Comparison of ENCODE assay signal across 12 cellular contexts in genomic region chr1:40650075-40650474, GRCh38. TPM values are rescaled to one million over a fixed set of nuclear protein-coding genes. Genes with fewer than 3 reads are reported as not detected.
A peak's percentile ranks its signal among the peaks of the same experiment; 100 is the strongest.
DNase-seq lines count a peak whose midpoint lies in the region; ATAC-seq and TF ChIP-seq lines count a peak whose summit lies in the region.
"Had no signal": no experiment of that assay in that cellular context is flagged by ENCODE, and none has a peak within 500 bp of the region (broad histone marks: within the 10 kb centered on the region; RNA-seq: fewer than 3 reads in every experiment).

No MANE protein-coding gene starts in this region.

- no peaks in the 10 kb centered on the region for H3K36me3 ChIP-seq in PC-9 (ENCODE audit: low read depth)
- H3K36me3 ChIP-seq: Peyer's patch had no signal

- H3K4me2 ChIP-seq in PC-9 = no peak overlapping the region

- no peaks in the 10 kb centered on the region for H3K9me3 Mint-ChIP-seq in activated naive CD4-positive, alpha-beta T cell treated with anti-CD3 and anti-CD28 coated beads, Interleukin-2, amount 50 U/mL, for 72 hours
- H3K9me3 Mint-ChIP-seq: activated T-cell treated with anti-CD3 and anti-CD28 coated beads, Interleukin-2, amount 50 U/mL, for 72 hours had no signal

- H4K20me1 ChIP-seq in PC-9 (ENCODE audit: insufficient read depth) = no peaks in the 10 kb centered on the region

- H3K27me3 ChIP-seq in PC-9 (ENCODE audit: insufficient read depth, low read depth) = no peaks in the 10 kb centered on the region
- H3K27me3 ChIP-seq: Peyer's patch had no signal

- H3K4me1 ChIP-seq in PC-9 (replicated peaks; ENCODE audit: insufficient read depth) = no peaks in the 10 kb centered on the region; the same call in 1 of the 2 replicates
- H3K4me1 ChIP-seq: Peyer's patch had no signal

- intact Hi-C loops in PC-9 (cut with micrococcal nuclease; ENCODE audit: unreplicated experiment) = no loop called here

- peak; percentile 61 to 63 for ATAC-seq in activated naive CD4-positive, alpha-beta T cell treated with anti-CD3 and anti-CD28 coated beads, Interleukin-2, amount 50 U/mL, for 72 hours
- peak; percentile 37 for ATAC-seq in stimulated activated naive CD8-positive, alpha-beta T cell treated with anti-CD3 and anti-CD28 coated beads, Interleukin-15, Interleukin-2, amounts not matched to agents 100 U/mL and 50 U/mL, for 24 hours
- ATAC-seq in HG02588 (IDR thresholded peaks at IDR 0.05; ENCODE audit: unreplicated experiment) = no peak
- ATAC-seq in GM21576 (IDR thresholded peaks at IDR 0.05; ENCODE audit: unreplicated experiment) = no peak
- no peak for ATAC-seq in GM21737 (IDR thresholded peaks at IDR 0.05; ENCODE audit: unreplicated experiment)

- H3K9me3 ChIP-seq in PC-9 (ENCODE audit: insufficient read depth, low read depth) = no peaks in the 10 kb centered on the region
- H3K9me3 ChIP-seq: Peyer's patch had no signal

- 0 out of 2 replicates have a peak, but pooled peaks cover 3% of the 10 kb centered on the region for H3F3A ChIP-seq in PC-9 (ENCODE audit: insufficient read depth, low read depth)

- no peak overlapping the region for H3K27ac Mint-ChIP-seq in activated naive CD4-positive, alpha-beta T cell treated with anti-CD3 and anti-CD28 coated beads, Interleukin-2, amount 50 U/mL, for 72 hours
- H3K27ac Mint-ChIP-seq: activated T-cell treated with anti-CD3 and anti-CD28 coated beads, Interleukin-2, amount 50 U/mL, for 72 hours had no signal

- H3K36me3 Mint-ChIP-seq in activated naive CD4-positive, alpha-beta T cell treated with anti-CD3 and anti-CD28 coated beads, Interleukin-2, amount 50 U/mL, for 72 hours = no peaks in the 10 kb centered on the region

- no peak overlapping the region for H3K27ac ChIP-seq in PC-9

- no peaks in the 10 kb centered on the region for H3K9me2 ChIP-seq in PC-9 (ENCODE audit: insufficient read depth)

- no peaks in the 10 kb centered on the region for H3K79me2 ChIP-seq in PC-9 (ENCODE audit: low read depth)

- POLR2A ChIA-PET in PC-9 (lab: Charles Lee; ENCODE audit: unreplicated experiment) = interaction anchor here (0.6 kb wide), 1 partner anchor 53 kb away, joined by 4 read pairs; no protein-coding TSS in a partner anchor

- no peak overlapping the region for H2AFZ ChIP-seq in PC-9

- no peak for DNase-seq in activated naive CD4-positive, alpha-beta T cell treated with anti-CD3 and anti-CD28 coated beads, Interleukin-2, amount 50 U/mL, for 72 hours (ENCODE audit: low spot score in 2 of 2)
- DNase-seq in activated naive CD4-positive, alpha-beta T cell (lab: John Stamatoyannopoulos, UW) = no peak
- DNase-seq in PC-9 (no peak), fibroblast of pulmonary artery (ENCODE audit: low read depth) (peak; percentile 49)
- DNase-seq in stimulated activated naive CD8-positive, alpha-beta T cell treated with anti-CD3 and anti-CD28 coated beads, Interleukin-15, Interleukin-2, amounts not matched to agents 100 U/mL and 50 U/mL, for 24 hours = peak; percentile 17
- DNase-seq: activated T-cell treated with anti-CD3 and anti-CD28 coated beads, Interleukin-2, amount 50 U/mL, for 72 hours; foreskin melanocyte; Peyer's patch; right cardiac atrium had no signal

- CTCF ChIA-PET in PC-9 (lab: Charles Lee) = no interaction called here

- TF ChIP-seq CTCF in PC-9 (conservative IDR thresholded peaks at IDR 0.05) = peak; percentile 41; the same call in 1 of the 2 replicates
- peak; percentile 43 for TF ChIP-seq CTCF in fibroblast of pulmonary artery (IDR thresholded peaks at IDR 0.05; ENCODE audit: low read length, missing control alignments)

- no TSS peak for BruUV-seq in PC-9 (replicated peaks; lab: Mats Ljungman, UMichigan)

- H3K4me3 ChIP-seq in PC-9 = no peak overlapping the region
- H3K4me3 ChIP-seq in fibroblast of pulmonary artery (replicated peaks; ENCODE audit: low read depth, low read length) = no peak overlapping the region
- H3K4me3 ChIP-seq: Peyer's patch had no signal

RNA-seq across cellular contexts. Expression of gene RIMS3, which starts 15.4 kb away (rescaled TPM):
- 1 to 10 TPM; 6.9 to 8.3 TPM for total RNA-seq in activated naive CD4-positive, alpha-beta T cell treated with anti-CD3 and anti-CD28 coated beads, Interleukin-2, amount 50 U/mL, for 72 hours
- 12.9 and 14.0 TPM in 2 replicates for total RNA-seq in PC-9 (2021)

RNA-seq across cellular contexts. Expression of gene NFYC, which starts 41.4 kb away (rescaled TPM):
- 10 to 100 TPM; 58.9 to 62.5 TPM for total RNA-seq in activated naive CD4-positive, alpha-beta T cell treated with anti-CD3 and anti-CD28 coated beads, Interleukin-2, amount 50 U/mL, for 72 hours
- total RNA-seq in PC-9 (2021) = 79.4 and 91.1 TPM in 2 replicates

Comparison
In these comparisons a context has a peak if more than half of its experiments do, and no peak if none do; other contexts are left out.
1. ATAC-seq: peak in activated naive CD4-positive, alpha-beta T cell treated with anti-CD3 and anti-CD28 coated beads, Interleukin-2, amount 50 U/mL, for 72 hours (2 of 2) and stimulated activated naive CD8-positive, alpha-beta T cell treated with anti-CD3 and anti-CD28 coated beads, Interleukin-15, Interleukin-2, amounts not matched to agents 100 U/mL and 50 U/mL, for 24 hours (single experiment); none in HG02588 (single experiment), GM21576 (single experiment) and GM21737 (single experiment).
2. DNase-seq: peak in fibroblast of pulmonary artery (single experiment) and stimulated activated naive CD8-positive, alpha-beta T cell treated with anti-CD3 and anti-CD28 coated beads, Interleukin-15, Interleukin-2, amounts not matched to agents 100 U/mL and 50 U/mL, for 24 hours (single experiment); none in activated naive CD4-positive, alpha-beta T cell treated with anti-CD3 and anti-CD28 coated beads, Interleukin-2, amount 50 U/mL, for 72 hours (0 of 2), activated naive CD4-positive, alpha-beta T cell (0 of 4) and PC-9 (0 of 2).